ENCODE assay signal across 1 cellular context in genomic region chr15:47427463-47427862, GRCh38.
TF ChIP-seq lines count a peak whose summit lies in the region.

No MANE protein-coding gene starts in this region.

TF ChIP-seq in HepG2, 621 proteins besides CTCF, POLR2A, EP300 and RAD21 (continued from another document and continues in another):
- peak; percentile 89 for TF ChIP-seq ARID5B (CRISPR knock-in tag; IDR thresholded peaks at IDR 0.05)
- peak; percentile 75; the same call in 1 of the 2 replicates for TF ChIP-seq HMG20A (CRISPR knock-in tag; IDR thresholded peaks at IDR 0.05; ENCODE audit: borderline replicate concordance)
- no peak for TF ChIP-seq SKIL (CRISPR knock-in tag; IDR thresholded peaks at IDR 0.05; ENCODE audit: borderline replicate concordance)
- 0 out of 2 replicates have a peak, but pooled peaks have one; percentile 32 for TF ChIP-seq ZGPAT (CRISPR knock-in tag; IDR thresholded peaks at IDR 0.05)
- peak; percentile 9; the same call in 1 of the 2 replicates for TF ChIP-seq TCF7 (IDR thresholded peaks at IDR 0.05; ENCODE audit: low read depth)
- TF ChIP-seq NCOA2 (CRISPR knock-in tag; IDR thresholded peaks at IDR 0.05) = peak; percentile 70
- TF ChIP-seq IRF9 (CRISPR knock-in tag; IDR thresholded peaks at IDR 0.05; ENCODE audit: borderline replicate concordance) = no peak
- TF ChIP-seq NFIC (IDR thresholded peaks at IDR 0.05; ENCODE audit: low read length) = peak; percentile 45; the same call in 1 of the 2 replicates
- TF ChIP-seq SOX13 (IDR thresholded peaks at IDR 0.05) = no peak
- TF ChIP-seq SOX13 (CRISPR knock-in tag; conservative IDR thresholded peaks at IDR 0.05 in 1 of 2, IDR thresholded peaks at IDR 0.05 in 1 of 2) = peak in 1 of 2 experiments; percentile 82; a peak in 2 of 4 replicates
- no peak for TF ChIP-seq SOX6 (IDR thresholded peaks at IDR 0.05)
- TF ChIP-seq SOX6 (CRISPR knock-in tag; IDR thresholded peaks at IDR 0.05) = peak; percentile 51; the same call in 1 of the 2 replicates
- TF ChIP-seq ZBTB43 (CRISPR knock-in tag; conservative IDR thresholded peaks at IDR 0.05) = 0 out of 2 replicates have a peak, but pooled peaks have one; percentile 24
- no peak for TF ChIP-seq PAF1 (CRISPR knock-in tag; IDR thresholded peaks at IDR 0.05)
- peak; percentile 82 for TF ChIP-seq FOXA3 (CRISPR knock-in tag; IDR thresholded peaks at IDR 0.05)
- TF ChIP-seq NR2F2 (IDR thresholded peaks at IDR 0.05; ENCODE audit: borderline replicate concordance, low read depth) = peak; percentile 78
- no peak for TF ChIP-seq DZIP1 (CRISPR knock-in tag; IDR thresholded peaks at IDR 0.05)
- TF ChIP-seq CREB1 (IDR thresholded peaks at IDR 0.05) = no peak
- 0 out of 2 replicates have a peak, but pooled peaks have one; percentile 28 for TF ChIP-seq CREB1 (CRISPR knock-in tag; IDR thresholded peaks at IDR 0.05)
- TF ChIP-seq SAP130 (CRISPR knock-in tag; IDR thresholded peaks at IDR 0.05; ENCODE audit: low read depth) = peak; percentile 35; the same call in 1 of the 2 replicates
- TF ChIP-seq ARID3A (IDR thresholded peaks at IDR 0.05; ENCODE audit: low read depth, low read length) = peak; percentile 66
- TF ChIP-seq ZBTB49 (CRISPR knock-in tag; IDR thresholded peaks at IDR 0.05; ENCODE audit: borderline replicate concordance) = no peak
- TF ChIP-seq RXRB (CRISPR knock-in tag; IDR thresholded peaks at IDR 0.05; ENCODE audit: borderline replicate concordance) = peak; percentile 38; the same call in 1 of the 2 replicates
- peak; percentile 64; the same call in 1 of the 2 replicates for TF ChIP-seq AHDC1 (CRISPR knock-in tag; IDR thresholded peaks at IDR 0.05; ENCODE audit: borderline replicate concordance)
- TF ChIP-seq FOXA1 (IDR thresholded peaks at IDR 0.05) = no peak
- TF ChIP-seq FOXA1 (CRISPR knock-in tag; IDR thresholded peaks at IDR 0.05) = peak; percentile 52; the same call in 1 of the 2 replicates
- TF ChIP-seq HDAC2 (CRISPR knock-in tag; IDR thresholded peaks at IDR 0.05) = peak; percentile 52; the same call in 1 of the 2 replicates
- TF ChIP-seq JUNB (CRISPR knock-in tag; IDR thresholded peaks at IDR 0.05; ENCODE audit: borderline replicate concordance) = peak; percentile 46; the same call in 1 of the 2 replicates
- TF ChIP-seq NR2F6 (IDR thresholded peaks at IDR 0.05) = peak; percentile 81
- peak; percentile 87 for TF ChIP-seq NR2F6 (CRISPR knock-in tag; IDR thresholded peaks at IDR 0.05)
- peak; percentile 58; the same call in 1 of the 2 replicates for TF ChIP-seq ISL2 (CRISPR knock-in tag; IDR thresholded peaks at IDR 0.05)
